In the genomic region with DNA sequence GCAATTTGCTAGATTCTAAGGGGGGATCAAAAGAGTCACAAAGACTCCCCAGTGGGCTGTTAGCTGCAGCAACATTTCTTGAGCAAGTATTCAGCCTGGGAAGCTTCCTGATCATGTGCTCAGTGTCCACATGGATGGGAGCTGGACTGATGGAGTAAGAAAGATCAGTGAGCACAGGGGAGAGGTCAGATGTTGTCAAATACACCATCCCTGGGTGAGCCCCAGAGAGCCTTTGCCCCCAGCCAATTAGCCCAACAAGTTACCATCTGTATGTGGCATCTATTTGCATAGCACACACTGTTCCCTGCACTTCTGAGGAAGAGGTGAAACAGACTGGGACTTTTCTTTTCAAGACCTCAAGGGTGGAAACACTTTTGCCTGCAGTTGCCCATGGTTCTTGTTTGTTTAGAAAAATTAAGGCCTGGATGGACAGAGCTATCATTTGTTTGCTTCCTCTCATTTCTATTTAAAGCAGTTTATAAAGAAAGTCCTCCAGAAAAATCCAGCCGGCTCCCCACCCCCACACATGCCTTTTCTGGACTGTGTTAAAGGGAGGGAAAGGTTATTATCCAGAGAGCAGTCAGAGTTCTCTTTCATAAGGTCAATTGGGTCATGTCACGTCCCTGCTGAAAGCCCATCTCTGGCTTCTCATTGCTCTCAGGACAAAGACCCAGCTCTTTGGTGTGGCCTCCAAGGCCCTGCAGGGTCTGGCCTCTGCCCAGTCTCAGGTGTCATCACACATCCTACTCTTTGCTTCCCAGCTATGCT, we compare ENCODE assay signal across 1 cellular context.
TF ChIP-seq lines count a peak whose summit lies in the region.

No MANE protein-coding gene starts in this region.

TF ChIP-seq in HepG2, 621 proteins besides CTCF, POLR2A, EP300 and RAD21 (continued from another document and continues in another):
- TF ChIP-seq, protein P1, sequence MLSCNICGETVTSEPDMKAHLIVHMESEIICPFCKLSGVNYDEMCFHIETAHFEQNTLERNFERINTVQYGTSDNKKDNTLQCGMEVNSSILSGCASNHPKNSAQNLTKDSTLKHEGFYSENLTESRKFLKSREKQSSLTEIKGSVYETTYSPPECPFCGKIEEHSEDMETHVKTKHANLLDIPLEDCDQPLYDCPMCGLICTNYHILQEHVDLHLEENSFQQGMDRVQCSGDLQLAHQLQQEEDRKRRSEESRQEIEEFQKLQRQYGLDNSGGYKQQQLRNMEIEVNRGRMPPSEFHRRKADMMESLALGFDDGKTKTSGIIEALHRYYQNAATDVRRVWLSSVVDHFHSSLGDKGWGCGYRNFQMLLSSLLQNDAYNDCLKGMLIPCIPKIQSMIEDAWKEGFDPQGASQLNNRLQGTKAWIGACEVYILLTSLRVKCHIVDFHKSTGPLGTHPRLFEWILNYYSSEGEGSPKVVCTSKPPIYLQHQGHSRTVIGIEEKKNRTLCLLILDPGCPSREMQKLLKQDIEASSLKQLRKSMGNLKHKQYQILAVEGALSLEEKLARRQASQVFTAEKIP (CRISPR knock-in tag; IDR thresholded peaks at IDR 0.05; ENCODE audit: borderline replicate concordance) = no peak
- TF ChIP-seq PHB2 (IDR thresholded peaks at IDR 0.05; ENCODE audit: partially characterized antibody) (no peak), FOXC1 (CRISPR knock-in tag; IDR thresholded peaks at IDR 0.05; ENCODE audit: borderline replicate concordance) (no peak), ZNF232 (CRISPR knock-in tag; IDR thresholded peaks at IDR 0.05; ENCODE audit: borderline replicate concordance) (no peak), RAD51 (IDR thresholded peaks at IDR 0.05; ENCODE audit: borderline replicate concordance) (no peak), MTF1 (CRISPR knock-in tag; IDR thresholded peaks at IDR 0.05) (no peak), ZFYVE20 (CRISPR knock-in tag; IDR thresholded peaks at IDR 0.05; ENCODE audit: borderline replicate concordance, low read depth) (no peak), FOXP1 (IDR thresholded peaks at IDR 0.05) (no peak), FOXP1 (CRISPR knock-in tag; IDR thresholded peaks at IDR 0.05) (no peak), ZNF543 (CRISPR knock-in tag; IDR thresholded peaks at IDR 0.05) (no peak), ZNF891 (CRISPR knock-in tag; IDR thresholded peaks at IDR 0.05) (no peak), FOXM1 (CRISPR knock-in tag; IDR thresholded peaks at IDR 0.05) (no peak), JARID2 (CRISPR knock-in tag; IDR thresholded peaks at IDR 0.05; ENCODE audit: insufficient replicate concordance) (no peak), FOXO1 (CRISPR knock-in tag; IDR thresholded peaks at IDR 0.05) (no peak), MATR3 (CRISPR knock-in tag; IDR thresholded peaks at IDR 0.05) (no peak), ZNF138 (CRISPR knock-in tag; IDR thresholded peaks at IDR 0.05; ENCODE audit: low read depth) (no peak), RCOR2 (CRISPR knock-in tag; IDR thresholded peaks at IDR 0.05) (no peak), GABPB1 (CRISPR knock-in tag; IDR thresholded peaks at IDR 0.05) (no peak), DNMT3B (CRISPR knock-in tag; conservative IDR thresholded peaks at IDR 0.05) (no peak), MEIS2 (CRISPR knock-in tag; IDR thresholded peaks at IDR 0.05) (no peak), KLF11 (CRISPR knock-in tag; IDR thresholded peaks at IDR 0.05) (no peak), BORCS8-MEF2B (CRISPR knock-in tag; IDR thresholded peaks at IDR 0.05) (no peak), ZNF367 (CRISPR knock-in tag; IDR thresholded peaks at IDR 0.05; ENCODE audit: borderline replicate concordance) (no peak), NFATC3 (CRISPR knock-in tag; IDR thresholded peaks at IDR 0.05) (no peak), GABPA (IDR thresholded peaks at IDR 0.05; ENCODE audit: low read depth, low read length) (no peak), GABPA (CRISPR knock-in tag; IDR thresholded peaks at IDR 0.05; ENCODE audit: low read depth) (no peak)
- TF ChIP-seq, protein P2, sequence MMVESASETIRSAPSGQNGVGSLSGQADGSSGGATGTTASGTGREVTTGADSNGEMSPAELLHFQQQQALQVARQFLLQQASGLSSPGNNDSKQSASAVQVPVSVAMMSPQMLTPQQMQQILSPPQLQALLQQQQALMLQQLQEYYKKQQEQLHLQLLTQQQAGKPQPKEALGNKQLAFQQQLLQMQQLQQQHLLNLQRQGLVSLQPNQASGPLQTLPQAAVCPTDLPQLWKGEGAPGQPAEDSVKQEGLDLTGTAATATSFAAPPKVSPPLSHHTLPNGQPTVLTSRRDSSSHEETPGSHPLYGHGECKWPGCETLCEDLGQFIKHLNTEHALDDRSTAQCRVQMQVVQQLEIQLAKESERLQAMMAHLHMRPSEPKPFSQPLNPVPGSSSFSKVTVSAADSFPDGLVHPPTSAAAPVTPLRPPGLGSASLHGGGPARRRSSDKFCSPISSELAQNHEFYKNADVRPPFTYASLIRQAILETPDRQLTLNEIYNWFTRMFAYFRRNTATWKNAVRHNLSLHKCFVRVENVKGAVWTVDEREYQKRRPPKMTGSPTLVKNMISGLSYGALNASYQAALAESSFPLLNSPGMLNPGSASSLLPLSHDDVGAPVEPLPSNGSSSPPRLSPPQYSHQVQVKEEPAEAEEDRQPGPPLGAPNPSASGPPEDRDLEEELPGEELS (CRISPR knock-in tag; IDR thresholded peaks at IDR 0.05) = no peak
- TF ChIP-seq, protein P3, sequence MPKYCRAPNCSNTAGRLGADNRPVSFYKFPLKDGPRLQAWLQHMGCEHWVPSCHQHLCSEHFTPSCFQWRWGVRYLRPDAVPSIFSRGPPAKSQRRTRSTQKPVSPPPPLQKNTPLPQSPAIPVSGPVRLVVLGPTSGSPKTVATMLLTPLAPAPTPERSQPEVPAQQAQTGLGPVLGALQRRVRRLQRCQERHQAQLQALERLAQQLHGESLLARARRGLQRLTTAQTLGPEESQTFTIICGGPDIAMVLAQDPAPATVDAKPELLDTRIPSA (CRISPR knock-in tag; IDR thresholded peaks at IDR 0.05; ENCODE audit: borderline replicate concordance) = no peak
- TF ChIP-seq, protein P4, sequence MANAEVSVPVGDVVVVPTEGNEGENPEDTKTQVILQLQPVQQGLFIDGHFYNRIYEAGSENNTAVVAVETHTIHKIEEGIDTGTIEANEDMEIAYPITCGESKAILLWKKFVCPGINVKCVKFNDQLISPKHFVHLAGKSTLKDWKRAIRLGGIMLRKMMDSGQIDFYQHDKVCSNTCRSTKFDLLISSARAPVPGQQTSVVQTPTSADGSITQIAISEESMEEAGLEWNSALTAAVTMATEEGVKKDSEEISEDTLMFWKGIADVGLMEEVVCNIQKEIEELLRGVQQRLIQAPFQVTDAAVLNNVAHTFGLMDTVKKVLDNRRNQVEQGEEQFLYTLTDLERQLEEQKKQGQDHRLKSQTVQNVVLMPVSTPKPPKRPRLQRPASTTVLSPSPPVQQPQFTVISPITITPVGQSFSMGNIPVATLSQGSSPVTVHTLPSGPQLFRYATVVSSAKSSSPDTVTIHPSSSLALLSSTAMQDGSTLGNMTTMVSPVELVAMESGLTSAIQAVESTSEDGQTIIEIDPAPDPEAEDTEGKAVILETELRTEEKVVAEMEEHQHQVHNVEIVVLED (CRISPR knock-in tag; IDR thresholded peaks at IDR 0.05; ENCODE audit: borderline replicate concordance) = no peak
- TF ChIP-seq, protein P5, sequence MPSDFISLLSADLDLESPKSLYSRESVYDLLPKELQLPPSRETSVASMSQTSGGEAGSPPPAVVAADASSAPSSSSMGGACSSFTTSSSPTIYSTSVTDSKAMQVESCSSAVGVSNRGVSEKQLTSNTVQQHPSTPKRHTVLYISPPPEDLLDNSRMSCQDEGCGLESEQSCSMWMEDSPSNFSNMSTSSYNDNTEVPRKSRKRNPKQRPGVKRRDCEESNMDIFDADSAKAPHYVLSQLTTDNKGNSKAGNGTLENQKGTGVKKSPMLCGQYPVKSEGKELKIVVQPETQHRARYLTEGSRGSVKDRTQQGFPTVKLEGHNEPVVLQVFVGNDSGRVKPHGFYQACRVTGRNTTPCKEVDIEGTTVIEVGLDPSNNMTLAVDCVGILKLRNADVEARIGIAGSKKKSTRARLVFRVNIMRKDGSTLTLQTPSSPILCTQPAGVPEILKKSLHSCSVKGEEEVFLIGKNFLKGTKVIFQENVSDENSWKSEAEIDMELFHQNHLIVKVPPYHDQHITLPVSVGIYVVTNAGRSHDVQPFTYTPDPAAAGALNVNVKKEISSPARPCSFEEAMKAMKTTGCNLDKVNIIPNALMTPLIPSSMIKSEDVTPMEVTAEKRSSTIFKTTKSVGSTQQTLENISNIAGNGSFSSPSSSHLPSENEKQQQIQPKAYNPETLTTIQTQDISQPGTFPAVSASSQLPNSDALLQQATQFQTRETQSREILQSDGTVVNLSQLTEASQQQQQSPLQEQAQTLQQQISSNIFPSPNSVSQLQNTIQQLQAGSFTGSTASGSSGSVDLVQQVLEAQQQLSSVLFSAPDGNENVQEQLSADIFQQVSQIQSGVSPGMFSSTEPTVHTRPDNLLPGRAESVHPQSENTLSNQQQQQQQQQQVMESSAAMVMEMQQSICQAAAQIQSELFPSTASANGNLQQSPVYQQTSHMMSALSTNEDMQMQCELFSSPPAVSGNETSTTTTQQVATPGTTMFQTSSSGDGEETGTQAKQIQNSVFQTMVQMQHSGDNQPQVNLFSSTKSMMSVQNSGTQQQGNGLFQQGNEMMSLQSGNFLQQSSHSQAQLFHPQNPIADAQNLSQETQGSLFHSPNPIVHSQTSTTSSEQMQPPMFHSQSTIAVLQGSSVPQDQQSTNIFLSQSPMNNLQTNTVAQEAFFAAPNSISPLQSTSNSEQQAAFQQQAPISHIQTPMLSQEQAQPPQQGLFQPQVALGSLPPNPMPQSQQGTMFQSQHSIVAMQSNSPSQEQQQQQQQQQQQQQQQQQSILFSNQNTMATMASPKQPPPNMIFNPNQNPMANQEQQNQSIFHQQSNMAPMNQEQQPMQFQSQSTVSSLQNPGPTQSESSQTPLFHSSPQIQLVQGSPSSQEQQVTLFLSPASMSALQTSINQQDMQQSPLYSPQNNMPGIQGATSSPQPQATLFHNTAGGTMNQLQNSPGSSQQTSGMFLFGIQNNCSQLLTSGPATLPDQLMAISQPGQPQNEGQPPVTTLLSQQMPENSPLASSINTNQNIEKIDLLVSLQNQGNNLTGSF (CRISPR knock-in tag; IDR thresholded peaks at IDR 0.05) = no peak
- TF ChIP-seq, protein P6, sequence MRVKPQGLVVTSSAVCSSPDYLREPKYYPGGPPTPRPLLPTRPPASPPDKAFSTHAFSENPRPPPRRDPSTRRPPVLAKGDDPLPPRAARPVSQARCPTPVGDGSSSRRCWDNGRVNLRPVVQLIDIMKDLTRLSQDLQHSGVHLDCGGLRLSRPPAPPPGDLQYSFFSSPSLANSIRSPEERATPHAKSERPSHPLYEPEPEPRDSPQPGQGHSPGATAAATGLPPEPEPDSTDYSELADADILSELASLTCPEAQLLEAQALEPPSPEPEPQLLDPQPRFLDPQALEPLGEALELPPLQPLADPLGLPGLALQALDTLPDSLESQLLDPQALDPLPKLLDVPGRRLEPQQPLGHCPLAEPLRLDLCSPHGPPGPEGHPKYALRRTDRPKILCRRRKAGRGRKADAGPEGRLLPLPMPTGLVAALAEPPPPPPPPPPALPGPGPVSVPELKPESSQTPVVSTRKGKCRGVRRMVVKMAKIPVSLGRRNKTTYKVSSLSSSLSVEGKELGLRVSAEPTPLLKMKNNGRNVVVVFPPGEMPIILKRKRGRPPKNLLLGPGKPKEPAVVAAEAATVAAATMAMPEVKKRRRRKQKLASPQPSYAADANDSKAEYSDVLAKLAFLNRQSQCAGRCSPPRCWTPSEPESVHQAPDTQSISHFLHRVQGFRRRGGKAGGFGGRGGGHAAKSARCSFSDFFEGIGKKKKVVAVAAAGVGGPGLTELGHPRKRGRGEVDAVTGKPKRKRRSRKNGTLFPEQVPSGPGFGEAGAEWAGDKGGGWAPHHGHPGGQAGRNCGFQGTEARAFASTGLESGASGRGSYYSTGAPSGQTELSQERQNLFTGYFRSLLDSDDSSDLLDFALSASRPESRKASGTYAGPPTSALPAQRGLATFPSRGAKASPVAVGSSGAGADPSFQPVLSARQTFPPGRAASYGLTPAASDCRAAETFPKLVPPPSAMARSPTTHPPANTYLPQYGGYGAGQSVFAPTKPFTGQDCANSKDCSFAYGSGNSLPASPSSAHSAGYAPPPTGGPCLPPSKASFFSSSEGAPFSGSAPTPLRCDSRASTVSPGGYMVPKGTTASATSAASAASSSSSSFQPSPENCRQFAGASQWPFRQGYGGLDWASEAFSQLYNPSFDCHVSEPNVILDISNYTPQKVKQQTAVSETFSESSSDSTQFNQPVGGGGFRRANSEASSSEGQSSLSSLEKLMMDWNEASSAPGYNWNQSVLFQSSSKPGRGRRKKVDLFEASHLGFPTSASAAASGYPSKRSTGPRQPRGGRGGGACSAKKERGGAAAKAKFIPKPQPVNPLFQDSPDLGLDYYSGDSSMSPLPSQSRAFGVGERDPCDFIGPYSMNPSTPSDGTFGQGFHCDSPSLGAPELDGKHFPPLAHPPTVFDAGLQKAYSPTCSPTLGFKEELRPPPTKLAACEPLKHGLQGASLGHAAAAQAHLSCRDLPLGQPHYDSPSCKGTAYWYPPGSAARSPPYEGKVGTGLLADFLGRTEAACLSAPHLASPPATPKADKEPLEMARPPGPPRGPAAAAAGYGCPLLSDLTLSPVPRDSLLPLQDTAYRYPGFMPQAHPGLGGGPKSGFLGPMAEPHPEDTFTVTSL (CRISPR knock-in tag; IDR thresholded peaks at IDR 0.05; ENCODE audit: borderline replicate concordance) = no peak
- TF ChIP-seq, protein P7, sequence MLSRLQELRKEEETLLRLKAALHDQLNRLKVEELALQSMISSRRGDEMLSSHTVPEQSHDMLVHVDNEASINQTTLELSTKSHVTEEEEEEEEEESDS (CRISPR knock-in tag; IDR thresholded peaks at IDR 0.05; ENCODE audit: borderline replicate concordance) = no peak
- TF ChIP-seq, protein P8, sequence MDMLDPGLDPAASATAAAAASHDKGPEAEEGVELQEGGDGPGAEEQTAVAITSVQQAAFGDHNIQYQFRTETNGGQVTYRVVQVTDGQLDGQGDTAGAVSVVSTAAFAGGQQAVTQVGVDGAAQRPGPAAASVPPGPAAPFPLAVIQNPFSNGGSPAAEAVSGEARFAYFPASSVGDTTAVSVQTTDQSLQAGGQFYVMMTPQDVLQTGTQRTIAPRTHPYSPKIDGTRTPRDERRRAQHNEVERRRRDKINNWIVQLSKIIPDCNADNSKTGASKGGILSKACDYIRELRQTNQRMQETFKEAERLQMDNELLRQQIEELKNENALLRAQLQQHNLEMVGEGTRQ (IDR thresholded peaks at IDR 0.05; ENCODE audit: low read depth, low read length) = 0 out of 2 replicates have a peak, but pooled peaks have one; percentile 9
- TF ChIP-seq, protein P8 (CRISPR knock-in tag; IDR thresholded peaks at IDR 0.05; ENCODE audit: borderline replicate concordance) = no peak
- TF ChIP-seq, protein P9, sequence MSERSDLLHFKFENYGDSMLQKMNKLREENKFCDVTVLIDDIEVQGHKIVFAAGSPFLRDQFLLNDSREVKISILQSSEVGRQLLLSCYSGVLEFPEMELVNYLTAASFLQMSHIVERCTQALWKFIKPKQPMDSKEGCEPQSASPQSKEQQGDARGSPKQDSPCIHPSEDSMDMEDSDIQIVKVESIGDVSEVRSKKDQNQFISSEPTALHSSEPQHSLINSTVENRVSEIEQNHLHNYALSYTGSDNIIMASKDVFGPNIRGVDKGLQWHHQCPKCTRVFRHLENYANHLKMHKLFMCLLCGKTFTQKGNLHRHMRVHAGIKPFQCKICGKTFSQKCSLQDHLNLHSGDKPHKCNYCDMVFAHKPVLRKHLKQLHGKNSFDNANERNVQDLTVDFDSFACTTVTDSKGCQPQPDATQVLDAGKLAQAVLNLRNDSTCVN (CRISPR knock-in tag; IDR thresholded peaks at IDR 0.05; ENCODE audit: borderline replicate concordance) = peak; percentile 99
